In the genomic region with DNA sequence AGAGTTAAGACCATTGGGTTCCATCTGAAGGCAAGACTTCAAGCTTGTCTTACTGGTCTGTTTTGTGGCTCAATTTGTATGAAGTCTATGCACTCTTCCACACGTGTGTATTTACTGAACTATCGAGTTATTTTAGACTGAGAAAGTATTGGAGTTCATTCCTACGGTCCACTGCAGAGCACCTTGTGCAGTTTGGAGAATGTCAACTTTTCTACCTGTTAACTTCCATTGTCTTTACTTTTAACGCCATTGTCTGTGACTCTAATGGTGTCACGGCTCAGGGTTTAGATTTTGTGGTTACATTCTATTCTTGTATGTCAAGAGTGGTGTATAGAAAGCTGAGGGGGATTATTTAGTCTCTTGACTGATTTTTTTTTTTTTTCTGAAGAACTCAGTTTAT, we compare ENCODE assay signal across 11 cellular contexts. TPM values are rescaled to one million over a fixed set of nuclear protein-coding genes. Genes with fewer than 3 reads are reported as not detected.
A peak's percentile ranks its signal among the peaks of the same experiment; 100 is the strongest.
DNase-seq lines count a peak whose midpoint lies in the region; ATAC-seq and TF ChIP-seq lines count a peak whose summit lies in the region.
"Had no signal": no experiment of that assay in that cellular context is flagged by ENCODE, and none has a peak within 500 bp of the region (broad histone marks: within the 10 kb centered on the region; RNA-seq: fewer than 3 reads in every experiment).

No MANE protein-coding gene starts in this region.

- in situ Hi-C loops in GM23248 (cut with MboI) = loop anchor here (10.0 kb wide), 1 partner anchor 134 kb away; no protein-coding TSS in a partner anchor

- no peak overlapping the region for H2AFZ ChIP-seq in ACC112 (ENCODE audit: low read length, unreplicated experiment)
- H2AFZ ChIP-seq in GM23248 = no peak overlapping the region

- DNase-seq in GM23248 = peak; percentile 33
- peak; percentile 60 for DNase-seq in amniotic epithelial cell (ENCODE audit: low read depth)
- no peak for DNase-seq in OCI-M1 (lab: John Stamatoyannopoulos, UW)
- DNase-seq in amygdala (lab: John Stamatoyannopoulos, UW) = no peak
- no peak for DNase-seq in erythroblast (lab: John Stamatoyannopoulos, UW)
- DNase-seq: GF-D8; NCI-H2227 treated with DMSO at 0.1 percent for 48 hours; stimulated activated naive CD4-positive, alpha-beta T cell had no signal

- TF ChIP-seq POLR2A in erythroblast (IDR thresholded peaks at IDR 0.05; ENCODE audit: low read length) = no peak

- H3K9me2 ChIP-seq in GM23248 (ENCODE audit: insufficient read depth) = no peaks in the 10 kb centered on the region

- 34 to 42% methylated on average over 5 of the region's 5 CpGs for WGBS in GM23248 (ENCODE audit: low coverage in 1 of 2, low lambda C conversion rate in 2 of 2, missing lambda C conversion rate in 2 of 2), 2 experiments
- 59% methylated on average over 5 of the region's 5 CpGs for WGBS in liver

- H3K36me3 ChIP-seq in ACC112 (ENCODE audit: insufficient read depth, low read length) (peaks cover 58% of the 10 kb centered on the region), GM23248 (ENCODE audit: low read depth) (peaks cover 47% of the 10 kb centered on the region), liver (ENCODE audit: control insufficient read depth in 4 of 4, insufficient read depth in 3 of 4, low read depth in 1 of 4, low read length in 3 of 4) (no peaks in the 10 kb centered on the region)

- TF ChIP-seq RAD21 in liver (IDR thresholded peaks at IDR 0.05) = no peak

- peaks cover 26% of the 10 kb centered on the region; the same call in 1 of the 2 replicates for H4K20me1 ChIP-seq in GM23248 (ENCODE audit: insufficient read depth)

- peak overlapping the region; percentile 91 for H3K4me3 ChIP-seq in ACC112 (ENCODE audit: low read depth, low read length)
- H3K4me3 ChIP-seq in GM23248 = peak overlapping the region; percentile 99
- H3K4me3 ChIP-seq in liver (ENCODE audit: low read depth in 1 of 3, low read length in 3 of 3) = peak overlapping the region; percentile 18 to 86 (median 29)

- ATAC-seq in HG03280 (IDR thresholded peaks at IDR 0.05; ENCODE audit: unreplicated experiment) = no peak

- H3K79me2 ChIP-seq in ACC112 (ENCODE audit: control insufficient read depth, insufficient read depth, low read length, unreplicated experiment) = peaks cover 92% of the 10 kb centered on the region
- H3K79me2 ChIP-seq in GM23248 (ENCODE audit: insufficient read depth) = peaks cover 95% of the 10 kb centered on the region

- H3K9me3 ChIP-seq in GM23248 (ENCODE audit: low read depth) = no peaks in the 10 kb centered on the region
- H3K9me3 ChIP-seq in liver (ENCODE audit: control insufficient read depth in 4 of 4, low read length in 3 of 4) = no peaks in the 10 kb centered on the region

- peak overlapping the region; percentile 99 for H3K9ac ChIP-seq in GM23248
- H3K9ac ChIP-seq in liver (ENCODE audit: low read depth in 1 of 2, low read length in 2 of 2) = no peak overlapping the region

- TF ChIP-seq CTCF in liver (IDR thresholded peaks at IDR 0.05; ENCODE audit: low read depth, low read length, missing input control) = no peak

- H3K27me3 ChIP-seq in ACC112 (ENCODE audit: insufficient read depth, low read length) = no peaks in the 10 kb centered on the region
- no peaks in the 10 kb centered on the region for H3K27me3 ChIP-seq in GM23248 (replicated peaks; ENCODE audit: insufficient read depth)
- H3K27me3 ChIP-seq in liver (ENCODE audit: control insufficient read depth in 4 of 4, insufficient read depth in 4 of 4, low read length in 3 of 4) = no peaks in the 10 kb centered on the region

- peak overlapping the region; percentile 97 for H3K4me2 ChIP-seq in GM23248 (ENCODE audit: unreplicated experiment)

- H3K27ac ChIP-seq in ACC112 (ENCODE audit: low read depth, low read length) (peak overlapping the region; percentile 96), GM23248 (peak overlapping the region; percentile 96), liver (ENCODE audit: low read depth in 1 of 2, low read length in 2 of 2) (no peak overlapping the region)

- H3F3A ChIP-seq in GM23248 (ENCODE audit: insufficient read depth) = peaks cover 84% of the 10 kb centered on the region

- H3K4me1 ChIP-seq in ACC112 (ENCODE audit: control insufficient read depth, insufficient read depth, low read length, unreplicated experiment) (peaks cover 23% of the 10 kb centered on the region), GM23248 (ENCODE audit: insufficient read depth) (peaks cover 22% of the 10 kb centered on the region), liver (ENCODE audit: control insufficient read depth in 4 of 4, insufficient read depth in 4 of 4, low read length in 3 of 4) (peaks cover 3 to 41% (median 22%) of the 10 kb centered on the region in 4 donors)

TF ChIP-seq in liver, 16 proteins besides CTCF, POLR2A, EP300 and RAD21:
- TF ChIP-seq RXRA (IDR thresholded peaks at IDR 0.05) (no peak), HNF4A (conservative IDR thresholded peaks at IDR 0.05) (no peak), JUND (IDR thresholded peaks at IDR 0.05) (no peak), FOXA2 (IDR thresholded peaks at IDR 0.05) (no peak), GABPA (IDR thresholded peaks at IDR 0.05 in 1 of 2, conservative IDR thresholded peaks at IDR 0.05 in 1 of 2) (no peak), SP1 (IDR thresholded peaks at IDR 0.05) (no peak), FOXA1 (IDR thresholded peaks at IDR 0.05) (no peak)
TF ChIP-seq in liver: peak in this region for 0.

RNA-seq across cellular contexts. Expression of gene HIF1A, which starts 3.8 kb away (rescaled TPM):
- total RNA-seq in GM23248 (2014; rRNA removed; shearing (Covaris generic)) = 1,114 and 1,257 TPM in 2 replicates
- polyA plus RNA-seq in GM23248 (2016; fragmentation: Nextera tagmentation; extraction: Ambion mirVana) (863 and 907 TPM in 2 replicates), liver (10 to 100 TPM; 15.4 to 16.1 TPM)
- 10 to 100 TPM; 53.6 to 79.2 TPM for total RNA-seq in liver

Comparison
In these comparisons a context has a peak if more than half of its experiments do, and no peak if none do; other contexts are left out.
1. H3K27ac ChIP-seq: peak in ACC112 (single experiment) and GM23248 (single experiment); none in liver (0 of 2).
2. H3K4me3 ChIP-seq: peak in every context shown above with its lines; median percentile 99 in GM23248; 91 in ACC112; 29 in liver.
3. DNase-seq: peak in GM23248 (single experiment) and amniotic epithelial cell (single experiment); none in OCI-M1 (single experiment), amygdala (0 of 56) and erythroblast (0 of 2).
4. RNA of gene HIF1A, which starts 3.8 kb away (total RNA-seq): 1,114 to 1,257 TPM in GM23248; 53.6 to 79.2 TPM in liver; every median in the first group is over 10 times any median in the second.